Comparison of ENCODE assay signal across 22 cellular contexts in genomic region chr7:108089381-108089780, GRCh38. TPM values are rescaled to one million over a fixed set of nuclear protein-coding genes. Genes with fewer than 3 reads are reported as not detected.
DNase-seq lines count a peak whose midpoint lies in the region; ATAC-seq and TF ChIP-seq lines count a peak whose summit lies in the region.
"Had no signal": no experiment of that assay in that cellular context is flagged by ENCODE, and none has a peak within 500 bp of the region (broad histone marks: within the 10 kb centered on the region; RNA-seq: fewer than 3 reads in every experiment).

No MANE protein-coding gene starts in this region.

- no peaks in the 10 kb centered on the region for H3K36me3 Mint-ChIP-seq in Caco-2 (ENCODE audit: insufficient read depth, unreplicated experiment)
- H3K36me3 Mint-ChIP-seq in natural killer cell treated with Interleukin-12 subunit alpha and Interleukin-12 subunit beta and Interleukin-15 and Interleukin-18, amount 100 ng/mL, for 72 hours, result no peaks in the 10 kb centered on the region
- H3K36me3 Mint-ChIP-seq: CD14-positive monocyte had no signal

- H3K4me3 Mint-ChIP-seq in Caco-2 (ENCODE audit: unreplicated experiment), result peak overlapping the region; percentile 5
- no peak overlapping the region for H3K4me3 Mint-ChIP-seq in natural killer cell treated with Interleukin-12 subunit alpha and Interleukin-12 subunit beta and Interleukin-15 and Interleukin-18, amount 100 ng/mL, for 72 hours
- H3K4me3 Mint-ChIP-seq: CD14-positive monocyte; CD4-positive, alpha-beta T cell; HFFc6 had no signal

- no peaks in the 10 kb centered on the region for H3K36me3 ChIP-seq in Caco-2 (ENCODE audit: control insufficient read depth, insufficient read depth, low read length)
- no peaks in the 10 kb centered on the region for H3K36me3 ChIP-seq in trophoblast cell (ENCODE audit: control insufficient read depth in 1 of 2, insufficient read depth in 2 of 2, low read length in 2 of 2)
- H3K36me3 ChIP-seq: BE2C; BLaER1 treated with 17β-estradiol and CSF1 and Interleukin-3, amounts not matched to agents 10 nM and 100 nM; HAP-1 had no signal

- peak overlapping the region; percentile 35 for H2AK5ac ChIP-seq in trophoblast cell (ENCODE audit: low read length)

- CTCF ChIA-PET in Caco-2 (lab: Charles Lee), result interaction anchor here (0.8 to 1.0 kb wide), 2 partner anchors 20 to 55 kb away, joined by 3 to 4 read pairs; no protein-coding TSS in a partner anchor

- peak overlapping the region; percentile 33 for H2BK12ac ChIP-seq in trophoblast cell (ENCODE audit: low read length)

- H3K27ac Mint-ChIP-seq in Caco-2 (ENCODE audit: unreplicated experiment), result peak overlapping the region; percentile 31
- H3K27ac Mint-ChIP-seq in natural killer cell treated with Interleukin-12 subunit alpha and Interleukin-12 subunit beta and Interleukin-15 and Interleukin-18, amount 100 ng/mL, for 72 hours, result no peak overlapping the region
- H3K27ac Mint-ChIP-seq: CD4-positive, alpha-beta T cell; HFFc6 had no signal

- H4K12ac ChIP-seq in trophoblast cell (ENCODE audit: low read depth, low read length), result no peak overlapping the region

- peak overlapping the region; percentile 87 for H3K23ac ChIP-seq in trophoblast cell (ENCODE audit: low read length)

- no peak for DNase-seq in Caco-2
- peak; percentile 51 for DNase-seq in fibroblast of villous mesenchyme (ENCODE audit: low read depth)
- no peak for DNase-seq in trophoblast cell
- DNase-seq in stimulated activated naive CD8-positive, alpha-beta T cell treated with anti-CD3 and anti-CD28 coated beads, Interleukin-15, Interleukin-2, amounts not matched to agents 100 U/mL and 50 U/mL, for 24 hours, result no peak
- no peak for DNase-seq in natural killer cell treated with Interleukin-12 subunit alpha and Interleukin-12 subunit beta and Interleukin-15 and Interleukin-18, amount 100 ng/mL, for 72 hours (ENCODE audit: low spot score)
- DNase-seq: 8988T; ACHN; AML-193; BE2C; CD4-positive, alpha-beta T cell; DMS 273 treated with DMSO at 0.1 percent for 48 hours; DMS79; GDM1; GOT3; HFFc6 had no signal

- no peaks in the 10 kb centered on the region for H3K79me2 ChIP-seq in trophoblast cell (ENCODE audit: control insufficient read depth, insufficient read depth, low read length, poor library complexity)

- peak overlapping the region; percentile 18 for H2BK5ac ChIP-seq in trophoblast cell (ENCODE audit: low read depth, low read length, poor library complexity)

- no peak overlapping the region for H3K4ac ChIP-seq in trophoblast cell (ENCODE audit: low read depth, low read length)

- H3K27me3 Mint-ChIP-seq in Caco-2 (ENCODE audit: insufficient read depth, unreplicated experiment), result no peaks in the 10 kb centered on the region
- peaks cover 3 to 12% of the 10 kb centered on the region in 2 donors for H3K27me3 Mint-ChIP-seq in natural killer cell treated with Interleukin-12 subunit alpha and Interleukin-12 subunit beta and Interleukin-15 and Interleukin-18, amount 100 ng/mL, for 72 hours

- intact Hi-C loops in Caco-2 (cut with micrococcal nuclease; ENCODE audit: unreplicated experiment), result loop anchor here (1.0 kb wide), 1 partner anchor 9 kb away; no protein-coding TSS in a partner anchor

- H4K8ac ChIP-seq in trophoblast cell (ENCODE audit: low read depth, low read length), result no peak overlapping the region

- no peaks in the 10 kb centered on the region for H3K9me3 Mint-ChIP-seq in Caco-2 (ENCODE audit: unreplicated experiment)
- no peaks in the 10 kb centered on the region for H3K9me3 Mint-ChIP-seq in natural killer cell treated with Interleukin-12 subunit alpha and Interleukin-12 subunit beta and Interleukin-15 and Interleukin-18, amount 100 ng/mL, for 72 hours
- H3K9me3 Mint-ChIP-seq: CD4-positive, alpha-beta T cell; HFFc6 had no signal

- no CpG with 5 or more reads among the region's 1 CpG for WGBS in trophoblast cell (ENCODE audit: extremely low coverage, insufficient coverage, insufficient read length)

- peak overlapping the region; percentile 35 for H3K14ac ChIP-seq in trophoblast cell (ENCODE audit: low read length)

- H3K27ac ChIP-seq in VCaP (peak overlapping the region; percentile 18; the same call in 1 of the 2 replicates), trophoblast cell (ENCODE audit: low read depth, low read length) (peak overlapping the region; percentile 78)
- H3K27ac ChIP-seq: BLaER1 treated with 17β-estradiol and CSF1 and Interleukin-3, amounts not matched to agents 10 nM and 100 nM had no signal

- no peak overlapping the region for H3K4me2 ChIP-seq in trophoblast cell (ENCODE audit: low read length)
- H3K4me2 ChIP-seq: A549; BLaER1 treated with 17β-estradiol and CSF1 and Interleukin-3, amounts not matched to agents 10 nM and 100 nM had no signal

- H3K18ac ChIP-seq in trophoblast cell (ENCODE audit: low read length), result peak overlapping the region; percentile 25

- peak overlapping the region; percentile 25 for H4K91ac ChIP-seq in trophoblast cell (ENCODE audit: low read depth, low read length)

- H3K4me3 ChIP-seq in Caco-2 (ENCODE audit: low read depth, low read length) (no peak overlapping the region), fibroblast of villous mesenchyme (ENCODE audit: low read depth, low read length) (no peak overlapping the region), trophoblast cell (ENCODE audit: low read depth, low read length) (no peak overlapping the region)
- H3K4me3 ChIP-seq: A549; BLaER1 treated with 17β-estradiol and CSF1 and Interleukin-3, amounts not matched to agents 10 nM and 100 nM; GM12878; HAP-1 had no signal

- no peaks in the 10 kb centered on the region for H3K9me3 ChIP-seq in Caco-2
- H3K9me3 ChIP-seq in trophoblast cell (ENCODE audit: insufficient read depth, low read depth, low read length), result peaks cover 2% of the 10 kb centered on the region
- H3K9me3 ChIP-seq: A549; BE2C; BLaER1 treated with 17β-estradiol and CSF1 and Interleukin-3, amounts not matched to agents 10 nM and 100 nM; HAP-1 had no signal

- POLR2A ChIA-PET in Caco-2 (lab: Charles Lee), result no interaction called here

- peaks cover 12% of the 10 kb centered on the region for H3K79me1 ChIP-seq in trophoblast cell (ENCODE audit: low read length)

- peak overlapping the region; percentile 48 for H2BK120ac ChIP-seq in trophoblast cell (ENCODE audit: insufficient read depth, low read length, poor library complexity)

- peaks cover 54% of the 10 kb centered on the region for H3K4me1 Mint-ChIP-seq in Caco-2 (ENCODE audit: low read depth, unreplicated experiment)
- peaks cover 0 to 3% of the 10 kb centered on the region in 2 donors for H3K4me1 Mint-ChIP-seq in natural killer cell treated with Interleukin-12 subunit alpha and Interleukin-12 subunit beta and Interleukin-15 and Interleukin-18, amount 100 ng/mL, for 72 hours (ENCODE audit: low read depth in 2 of 2)

- no peak overlapping the region for H2AFZ ChIP-seq in trophoblast cell (ENCODE audit: insufficient read depth, low read length, poor library complexity)

- BruUV-seq in Caco-2 (replicated peaks; lab: Mats Ljungman, UMichigan), result no TSS peak

- TF ChIP-seq CTCF in Caco-2 (IDR thresholded peaks at IDR 0.05; ENCODE audit: insufficient read depth in 1 of 2, low read depth in 1 of 2, low read length in 1 of 2, severe bottlenecking in 1 of 2, unreplicated experiment in 1 of 2) (no peak), VCaP (conservative IDR thresholded peaks at IDR 0.05) (no peak), fibroblast of villous mesenchyme (IDR thresholded peaks at IDR 0.05; ENCODE audit: insufficient read depth, low read depth, low read length) (no peak)

- no peak for ATAC-seq in stimulated activated naive CD8-positive, alpha-beta T cell treated with anti-CD3 and anti-CD28 coated beads, Interleukin-15, Interleukin-2, amounts not matched to agents 100 U/mL and 50 U/mL, for 24 hours
- ATAC-seq in HG02884 (IDR thresholded peaks at IDR 0.05; ENCODE audit: unreplicated experiment), result no peak
- ATAC-seq in natural killer cell treated with Interleukin-12 subunit alpha and Interleukin-12 subunit beta and Interleukin-15 and Interleukin-18, amount 100 ng/mL, for 72 hours, result no peak
- ATAC-seq: GM12878 had no signal

- H3K4me1 ChIP-seq in Caco-2 (peaks cover 68% of the 10 kb centered on the region), trophoblast cell (ENCODE audit: control insufficient read depth in 1 of 2, insufficient read depth in 2 of 2, low read length in 2 of 2) (peaks cover 11 to 19% of the 10 kb centered on the region in 2 experiments)
- H3K4me1 ChIP-seq: BE2C, HAP-1 had no signal

- H3K9ac ChIP-seq in trophoblast cell (ENCODE audit: low read length), result no peak overlapping the region
- H3K9ac ChIP-seq: BLaER1 treated with 17β-estradiol and CSF1 and Interleukin-3, amounts not matched to agents 10 nM and 100 nM had no signal

- no peaks in the 10 kb centered on the region for H3K27me3 ChIP-seq in Caco-2 (replicated peaks; ENCODE audit: control insufficient read depth, insufficient read depth, low read length)
- no peaks in the 10 kb centered on the region for H3K27me3 ChIP-seq in trophoblast cell (ENCODE audit: insufficient read depth, low read length)
- H3K27me3 ChIP-seq: BE2C; BLaER1 treated with 17β-estradiol and CSF1 and Interleukin-3, amounts not matched to agents 10 nM and 100 nM had no signal

RNA-seq across cellular contexts. Expression of gene LAMB4, which starts 40.8 kb away (rescaled TPM):
- total RNA-seq in Caco-2 (2022) (0.51 and 0.52 TPM in 2 replicates), fibroblast of villous mesenchyme (under 0.01 and 0.64 TPM in 2 replicates)
- 0.56 and 0.85 TPM in 2 replicates for polyA plus RNA-seq in trophoblast cell (2013)
- not detected for total RNA-seq in natural killer cell treated with Interleukin-12 subunit alpha and Interleukin-12 subunit beta and Interleukin-15 and Interleukin-18, amount 100 ng/mL, for 72 hours
- polyA plus RNA-seq: CD14-positive monocyte had no signal
